23 cellular contexts compared by ENCODE assay signal in genomic region chr10:132698211-132698751, GRCh38.
DNase-seq lines count a peak whose midpoint lies in the region; FAIRE-seq and TF ChIP-seq lines count a peak whose summit lies in the region.
"Had no signal": no experiment of that assay in that cellular context is flagged by ENCODE, and none has a peak within 500 bp of the region (broad histone marks: within the 10 kb centered on the region; RNA-seq: fewer than 3 reads in every experiment).

No MANE protein-coding gene starts in this region.

- no peak for TF ChIP-seq EP300 in sigmoid colon (IDR thresholded peaks at IDR 0.05)

- TF ChIP-seq POLR2A in sigmoid colon (IDR thresholded peaks at IDR 0.05) (no peak), GM12891 (IDR thresholded peaks at IDR 0.05; ENCODE audit: low read depth, low read length) (no peak)

- intact Hi-C loops in kidney (cut with DNase I), result no loop called here
- intact Hi-C loops in sigmoid colon (cut with DNase I), result no loop called here

- H3K36me3 ChIP-seq in H7 (replicated peaks; ENCODE audit: control insufficient read depth, insufficient read depth, low read length) (no peaks in the 10 kb centered on the region), kidney (ENCODE audit: control insufficient read depth in 1 of 2, insufficient read depth in 2 of 2, low read length in 2 of 2) (peaks cover 4 to 5% of the 10 kb centered on the region in 2 donors), sigmoid colon (peaks cover 0 to 18% (median 2%) of the 10 kb centered on the region in 4 donors)
- H3K36me3 ChIP-seq: colonic mucosa, uterus had no signal

- H3K9me3 ChIP-seq in kidney (ENCODE audit: control insufficient read depth in 1 of 2, low read length in 2 of 2), result no peaks in the 10 kb centered on the region
- H3K9me3 ChIP-seq in sigmoid colon, result no peaks in the 10 kb centered on the region
- H3K9me3 ChIP-seq: colonic mucosa, SJSA1, uterus had no signal

- no peak for TF ChIP-seq CTCF in kidney (IDR thresholded peaks at IDR 0.05; ENCODE audit: borderline replicate concordance, extremely low read depth, insufficient read depth)
- TF ChIP-seq CTCF in sigmoid colon (IDR thresholded peaks at IDR 0.05), result no peak

- no peak overlapping the region for H3K4me3 ChIP-seq in H7 (ENCODE audit: insufficient read depth, low read depth, low read length)
- H3K4me3 ChIP-seq in kidney (ENCODE audit: low read length in 2 of 2), result no peak overlapping the region
- H3K4me3 ChIP-seq in sigmoid colon, result no peak overlapping the region
- H3K4me3 ChIP-seq: colonic mucosa, lung, SJSA1, smooth muscle cell, uterus had no signal

- H3K27me3 ChIP-seq in H7 (ENCODE audit: control insufficient read depth, insufficient read depth, low read length) (no peaks in the 10 kb centered on the region), sigmoid colon (no peaks in the 10 kb centered on the region)
- H3K27me3 ChIP-seq: colonic mucosa, SJSA1, uterus had no signal

- 95 to 96% methylated on average over 24 of the region's 24 CpGs for WGBS in sigmoid colon, 2 donors

- H3K27ac ChIP-seq in kidney (ENCODE audit: low read depth in 2 of 2, low read length in 2 of 2), result no peak overlapping the region
- no peak overlapping the region for H3K27ac ChIP-seq in sigmoid colon
- H3K27ac ChIP-seq: colonic mucosa, SJSA1, uterus had no signal

- no peak overlapping the region for H3K9ac ChIP-seq in kidney (ENCODE audit: low read length in 2 of 2)

- DNase-seq in H7 (peak; percentile 60), cerebellar cortex (ENCODE audit: low spot score) (peak; percentile 25), kidney (peak; percentile 55), sigmoid colon (peak; percentile 54), GM12891 (ENCODE audit: insufficient read length, low spot score) (no peak), NCI-H1436 (lab: John Stamatoyannopoulos, UW) (no peak)
- DNase-seq in effector CD4-positive, alpha-beta T cell, result no peak
- DNase-seq: activated CD4-positive, alpha-beta memory T cell treated with anti-CD3 and anti-CD28 coated beads, Interleukin-2, amount 10 ng/mL, durations not matched to agents 7 days and 5 days; activated CD4-positive, CD25-positive, alpha-beta regulatory T cell treated with anti-CD3 and anti-CD28 coated beads, Interleukin-2, amount 50 U/mL, for 72 hours; activated gamma-delta T cell; colonic mucosa; HFFc6; NCI-H146; NCI-H2171; NCI-H524; substantia nigra; T-helper 1 cell; uterus had no signal

- no peak for FAIRE-seq in kidney (lab: Jason Lieb, UNC)
- FAIRE-seq in GM12891 (lab: Jason Lieb, UNC), result no peak
- FAIRE-seq: endometrium, islet of Langerhans had no signal

- H3K4me1 ChIP-seq in kidney (ENCODE audit: control insufficient read depth in 1 of 2, insufficient read depth in 1 of 2, low read depth in 1 of 2, low read length in 2 of 2), result no peaks in the 10 kb centered on the region
- peaks cover 0 to 24% (median 22%) of the 10 kb centered on the region in 4 donors for H3K4me1 ChIP-seq in sigmoid colon
- H3K4me1 ChIP-seq: colonic mucosa, SJSA1 had no signal

TF ChIP-seq in GM12891, 5 proteins besides CTCF, POLR2A, EP300 and RAD21:
- TF ChIP-seq POU2F2 (IDR thresholded peaks at IDR 0.05; ENCODE audit: low read depth, low read length) (no peak), SPI1 (IDR thresholded peaks at IDR 0.05; ENCODE audit: low read depth, low read length) (no peak), POLR2AphosphoS5 (IDR thresholded peaks at IDR 0.05; ENCODE audit: low read depth, low read length) (no peak), TAF1 (IDR thresholded peaks at IDR 0.05; ENCODE audit: low read depth, low read length) (no peak), PAX5 (IDR thresholded peaks at IDR 0.05; ENCODE audit: insufficient read depth, low read length, severe bottlenecking) (no peak)

Comparison
In these comparisons a context has a peak if more than half of its experiments do, and no peak if none do; other contexts are left out.
1. DNase-seq: peak in H7 (single experiment), cerebellar cortex (single experiment), kidney (single experiment) and sigmoid colon (single experiment); none in GM12891 (single experiment), NCI-H1436 (single experiment) and effector CD4-positive, alpha-beta T cell (single experiment).